In genomic region chr1:31239653-31240241, GRCh38 we compare ENCODE assay signal across 8 cellular contexts. TPM values are rescaled to one million over a fixed set of nuclear protein-coding genes. Genes with fewer than 3 reads are reported as not detected.
A peak's percentile ranks its signal among the peaks of the same experiment; 100 is the strongest.
DNase-seq lines count a peak whose midpoint lies in the region; ATAC-seq and TF ChIP-seq lines count a peak whose summit lies in the region.

TSS of gene NKAIN1 (minus strand) at chr1:31239887. CDS start at chr1:31239547, 340 bp downstream.

- no peaks in the 10 kb centered on the region for H3K36me3 Mint-ChIP-seq in activated naive CD4-positive, alpha-beta T cell treated with anti-CD3 and anti-CD28 coated beads, Interleukin-2, amount 10 ng/mL, durations not matched to agents 7 days and 5 days
- peaks cover 9% of the 10 kb centered on the region for H3K36me3 Mint-ChIP-seq in T-helper 17 cell (ENCODE audit: low read depth)
- no peaks in the 10 kb centered on the region for H3K36me3 Mint-ChIP-seq in progenitor cell of endocrine pancreas (ENCODE audit: insufficient read depth)

- no peak for DNase-seq in activated naive CD4-positive, alpha-beta T cell treated with anti-CD3 and anti-CD28 coated beads, Interleukin-2, amount 10 ng/mL, durations not matched to agents 7 days and 5 days
- DNase-seq in activated naive CD4-positive, alpha-beta T cell treated with Interleukin-2 at 50 U/mL for 16 hours = no peak
- DNase-seq in T-helper 17 cell (no peak), foreskin melanocyte (peak; percentile 18), progenitor cell of endocrine pancreas (ENCODE audit: low spot score, unreplicated experiment) (peak; percentile 43), CD1c-positive myeloid dendritic cell (ENCODE audit: extremely low spot score) (no peak), SW 1271 (lab: John Stamatoyannopoulos, UW) (no peak)

- H3K9me3 ChIP-seq in T-helper 17 cell (ENCODE audit: control insufficient read depth, low read length, poor library complexity, severe bottlenecking) = no peaks in the 10 kb centered on the region

- no peak within 1 kb of the TSS for H3K27ac Mint-ChIP-seq in activated naive CD4-positive, alpha-beta T cell treated with anti-CD3 and anti-CD28 coated beads, Interleukin-2, amount 10 ng/mL, durations not matched to agents 7 days and 5 days
- H3K27ac Mint-ChIP-seq in T-helper 17 cell = no peak within 1 kb of the TSS
- peak within 1 kb of the TSS; percentile 97 for H3K27ac Mint-ChIP-seq in progenitor cell of endocrine pancreas

- peak; percentile 9 for TF ChIP-seq CTCF in progenitor cell of endocrine pancreas (IDR thresholded peaks at IDR 0.05; ENCODE audit: unreplicated experiment)

- CTCF ChIA-PET in activated naive CD4-positive, alpha-beta T cell treated with anti-CD3 and anti-CD28 coated beads, Interleukin-2, amount 10 ng/mL, durations not matched to agents 7 days and 5 days (lab: Charles Lee) = no interaction called here

- ATAC-seq in T-helper 17 cell = no peak
- no peak for ATAC-seq in HG02973 (IDR thresholded peaks at IDR 0.05; ENCODE audit: unreplicated experiment)

- H3K4me1 Mint-ChIP-seq in activated naive CD4-positive, alpha-beta T cell treated with anti-CD3 and anti-CD28 coated beads, Interleukin-2, amount 10 ng/mL, durations not matched to agents 7 days and 5 days = peaks cover 21% of the 10 kb centered on the region
- peaks cover 9% of the 10 kb centered on the region for H3K4me1 Mint-ChIP-seq in T-helper 17 cell
- H3K4me1 Mint-ChIP-seq in progenitor cell of endocrine pancreas (ENCODE audit: low read depth) = peaks cover 10% of the 10 kb centered on the region

- H3K9me3 Mint-ChIP-seq in activated naive CD4-positive, alpha-beta T cell treated with anti-CD3 and anti-CD28 coated beads, Interleukin-2, amount 10 ng/mL, durations not matched to agents 7 days and 5 days = no peaks in the 10 kb centered on the region
- H3K9me3 Mint-ChIP-seq in progenitor cell of endocrine pancreas (ENCODE audit: low read depth) = no peaks in the 10 kb centered on the region

- H3K27me3 Mint-ChIP-seq in activated naive CD4-positive, alpha-beta T cell treated with anti-CD3 and anti-CD28 coated beads, Interleukin-2, amount 10 ng/mL, durations not matched to agents 7 days and 5 days = peaks cover 77% of the 10 kb centered on the region
- H3K27me3 Mint-ChIP-seq in T-helper 17 cell (peaks cover 55% of the 10 kb centered on the region), progenitor cell of endocrine pancreas (peaks cover 38% of the 10 kb centered on the region)

- H3K4me3 Mint-ChIP-seq in activated naive CD4-positive, alpha-beta T cell treated with anti-CD3 and anti-CD28 coated beads, Interleukin-2, amount 10 ng/mL, durations not matched to agents 7 days and 5 days = peak within 1 kb of the TSS; percentile 22
- H3K4me3 Mint-ChIP-seq in T-helper 17 cell (peak within 1 kb of the TSS; percentile 88), progenitor cell of endocrine pancreas (ENCODE audit: low read depth) (peak within 1 kb of the TSS; percentile 83)

RNA-seq across cellular contexts. Expression of gene NKAIN1, which starts in this region (rescaled TPM):
- total RNA-seq in T-helper 17 cell (not detected), progenitor cell of endocrine pancreas (15.5 and 16.1 TPM in 2 replicates)

Comparison
In these comparisons a context has a peak if more than half of its experiments do, and no peak if none do; other contexts are left out.
1. RNA of gene NKAIN1 (total RNA-seq): 15.5 to 16.1 TPM in progenitor cell of endocrine pancreas; not detected in T-helper 17 cell; every median in the first group is over 10 times any median in the second.
2. DNase-seq: peak in foreskin melanocyte (single experiment) and progenitor cell of endocrine pancreas (single experiment); none in activated naive CD4-positive, alpha-beta T cell treated with anti-CD3 and anti-CD28 coated beads, Interleukin-2, amount 10 ng/mL, durations not matched to agents 7 days and 5 days (single experiment), activated naive CD4-positive, alpha-beta T cell treated with Interleukin-2 at 50 U/mL for 16 hours (single experiment), T-helper 17 cell (0 of 3), CD1c-positive myeloid dendritic cell (single experiment) and SW 1271 (0 of 2).
3. H3K4me3 Mint-ChIP-seq: peak in every context shown above with its lines; median percentile 88 in T-helper 17 cell; 83 in progenitor cell of endocrine pancreas; 22 in activated naive CD4-positive, alpha-beta T cell treated with anti-CD3 and anti-CD28 coated beads, Interleukin-2, amount 10 ng/mL, durations not matched to agents 7 days and 5 days.